11 cellular contexts compared by ENCODE assay signal in the genomic region with DNA sequence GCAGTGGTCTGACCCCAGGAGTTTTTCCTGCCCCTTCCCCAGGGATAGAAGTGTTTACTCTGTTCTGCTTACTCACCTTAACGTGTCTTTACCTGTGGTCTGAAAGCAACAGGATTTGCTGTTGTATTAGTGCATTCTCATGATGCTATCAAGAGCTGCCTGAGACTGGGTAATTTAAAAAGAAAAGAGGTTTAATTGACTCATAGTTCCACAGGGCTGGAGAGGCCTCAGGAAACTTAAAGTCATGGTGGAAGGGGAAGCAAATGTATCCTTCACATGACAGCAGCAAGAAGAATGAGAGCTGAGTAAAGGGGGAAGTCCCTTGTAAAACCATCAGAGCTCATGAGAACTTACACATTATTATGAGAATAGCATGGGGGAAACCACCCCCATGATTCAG.
A peak's percentile ranks its signal among the peaks of the same experiment; 100 is the strongest.
DNase-seq lines count a peak whose midpoint lies in the region; ATAC-seq, FAIRE-seq and TF ChIP-seq lines count a peak whose summit lies in the region.
"Had no signal": no experiment of that assay in that cellular context is flagged by ENCODE, and none has a peak within 500 bp of the region (broad histone marks: within the 10 kb centered on the region; RNA-seq: fewer than 3 reads in every experiment).

No MANE protein-coding gene starts in this region.

- no peaks in the 10 kb centered on the region for H3K4me1 ChIP-seq in HepG2 (ENCODE audit: insufficient read depth, low read length)

- CTCF ChIA-PET in activated CD8-positive, alpha-beta T cell treated with anti-CD3 and anti-CD28 coated beads for 36 hours (lab: Charles Lee) = interaction anchor here (0.7 kb wide), 1 partner anchor 33 kb away, joined by 3 read pairs; no protein-coding TSS in a partner anchor
- CTCF ChIA-PET in activated CD8-positive, alpha-beta T cell treated with anti-CD3 and anti-CD28 coated beads, Interleukin-2, amount 10 ng/mL, durations not matched to agents 7 days and 5 days (lab: Charles Lee) = no interaction called here
- CTCF ChIA-PET in HepG2 (lab: Yijun Ruan, JAX; ENCODE audit: low intra/inter-chr PET ratio, low total read pairs) = no interaction called here

- no peaks in the 10 kb centered on the region for H3K36me3 Mint-ChIP-seq in activated CD8-positive, alpha-beta T cell treated with anti-CD3 and anti-CD28 coated beads for 36 hours (ENCODE audit: low read depth)
- H3K36me3 Mint-ChIP-seq in activated CD8-positive, alpha-beta T cell treated with anti-CD3 and anti-CD28 coated beads, Interleukin-2, amount 10 ng/mL, durations not matched to agents 7 days and 5 days (ENCODE audit: low read depth) = no peaks in the 10 kb centered on the region
- H3K36me3 Mint-ChIP-seq in natural killer cell = peaks cover 12% of the 10 kb centered on the region

- 7% methylated on average over 1 of the region's 1 CpG for WGBS in HepG2 (ENCODE audit: low lambda C conversion rate)

- H3K9me3 Mint-ChIP-seq in activated CD8-positive, alpha-beta T cell treated with anti-CD3 and anti-CD28 coated beads for 36 hours = peaks cover 8% of the 10 kb centered on the region
- no peaks in the 10 kb centered on the region for H3K9me3 Mint-ChIP-seq in activated CD8-positive, alpha-beta T cell treated with anti-CD3 and anti-CD28 coated beads, Interleukin-2, amount 10 ng/mL, durations not matched to agents 7 days and 5 days (ENCODE audit: insufficient read depth)
- peaks cover 0 to 4% of the 10 kb centered on the region in 2 donors for H3K9me3 Mint-ChIP-seq in natural killer cell

- no peak for TF ChIP-seq POLR2A in GM12891 (IDR thresholded peaks at IDR 0.05; ENCODE audit: low read depth, low read length)
- no peak for TF ChIP-seq POLR2A in HepG2 (IDR thresholded peaks at IDR 0.05; ENCODE audit: insufficient read depth in 1 of 2, low read depth in 2 of 2, low read length in 2 of 2)

- H3K4me3 Mint-ChIP-seq in activated CD8-positive, alpha-beta T cell treated with anti-CD3 and anti-CD28 coated beads for 36 hours = no peak overlapping the region
- no peak overlapping the region for H3K4me3 Mint-ChIP-seq in activated CD8-positive, alpha-beta T cell treated with anti-CD3 and anti-CD28 coated beads, Interleukin-2, amount 10 ng/mL, durations not matched to agents 7 days and 5 days
- H3K4me3 Mint-ChIP-seq in natural killer cell = no peak overlapping the region

- H3K4me3 ChIP-seq in bronchial epithelial cell (ENCODE audit: low read depth, low read length) (no peak overlapping the region), HepG2 (replicated peaks in 1 of 3; ENCODE audit: insufficient read depth in 1 of 3, low read depth in 2 of 3, low read length in 3 of 3) (no peak overlapping the region)

- no peak for TF ChIP-seq EP300 in HepG2 (IDR thresholded peaks at IDR 0.05; ENCODE audit: low read depth in 2 of 2, low read length in 2 of 2)
- TF ChIP-seq EP300 in HepG2 (CRISPR knock-in tag; IDR thresholded peaks at IDR 0.05; ENCODE audit: borderline replicate concordance) = no peak

- no peaks in the 10 kb centered on the region for H3K79me2 ChIP-seq in HepG2 (ENCODE audit: insufficient read depth, low read length)

- TF ChIP-seq CTCF in activated CD8-positive, alpha-beta T cell treated with anti-CD3 and anti-CD28 coated beads for 36 hours (IDR thresholded peaks at IDR 0.05) = no peak
- no peak for TF ChIP-seq CTCF in bronchial epithelial cell (IDR thresholded peaks at IDR 0.05; ENCODE audit: insufficient read depth, low read length, severe bottlenecking)
- no peak for TF ChIP-seq CTCF in natural killer cell (IDR thresholded peaks at IDR 0.05)
- TF ChIP-seq CTCF in HepG2 (CRISPR knock-in tag; IDR thresholded peaks at IDR 0.05) = no peak

- TF ChIP-seq RAD21 in HepG2 (CRISPR knock-in tag; IDR thresholded peaks at IDR 0.05) = no peak

- intact Hi-C loops in activated CD8-positive, alpha-beta T cell treated with anti-CD3 and anti-CD28 coated beads for 36 hours (cut with micrococcal nuclease) = no loop called here
- intact Hi-C loops in natural killer cell (cut with micrococcal nuclease) (no loop called here), HepG2 (cut with micrococcal nuclease; ENCODE audit: unreplicated experiment) (no loop called here)

- FAIRE-seq in HTR-8/SVneo (lab: Jason Lieb, UNC) (peak; percentile 99), bronchial epithelial cell (lab: Jason Lieb, UNC) (no peak), GM12891 (lab: Jason Lieb, UNC) (no peak), HepG2 (lab: Jason Lieb, UNC) (no peak)

- H3K9ac ChIP-seq in HepG2 (ENCODE audit: insufficient read depth, low read depth, low read length) = no peak overlapping the region

- H3K9me3 ChIP-seq in HepG2 (ENCODE audit: low read length) = no peaks in the 10 kb centered on the region

- BruUV-seq in HepG2 (replicated peaks; lab: Mats Ljungman, UMichigan) = no TSS peak

- no peak overlapping the region for H2AFZ ChIP-seq in HepG2 (ENCODE audit: low read length)

- H3K27me3 ChIP-seq in bronchial epithelial cell (ENCODE audit: control insufficient read depth, insufficient read depth, low read length) (no peaks in the 10 kb centered on the region), HepG2 (ENCODE audit: control insufficient read depth in 1 of 2, insufficient read depth in 2 of 2, low read length in 2 of 2) (no peaks in the 10 kb centered on the region)

- H4K20me1 ChIP-seq in HepG2 (ENCODE audit: insufficient read depth, low read length) = no peaks in the 10 kb centered on the region

- peaks cover 11% of the 10 kb centered on the region for H3K27me3 Mint-ChIP-seq in activated CD8-positive, alpha-beta T cell treated with anti-CD3 and anti-CD28 coated beads for 36 hours
- H3K27me3 Mint-ChIP-seq in activated CD8-positive, alpha-beta T cell treated with anti-CD3 and anti-CD28 coated beads, Interleukin-2, amount 10 ng/mL, durations not matched to agents 7 days and 5 days (ENCODE audit: low read depth) = no peaks in the 10 kb centered on the region
- H3K27me3 Mint-ChIP-seq in natural killer cell (ENCODE audit: low read depth in 2 of 2) = peaks cover 30 to 47% of the 10 kb centered on the region in 2 donors

- no peak overlapping the region for H3K27ac Mint-ChIP-seq in activated CD8-positive, alpha-beta T cell treated with anti-CD3 and anti-CD28 coated beads for 36 hours
- no peak overlapping the region for H3K27ac Mint-ChIP-seq in activated CD8-positive, alpha-beta T cell treated with anti-CD3 and anti-CD28 coated beads, Interleukin-2, amount 10 ng/mL, durations not matched to agents 7 days and 5 days
- no peak overlapping the region for H3K27ac Mint-ChIP-seq in natural killer cell

- in situ Hi-C loops in HepG2 (cut with HindIII; ENCODE audit: extremely low pct_ligation_motif_present, low pct_unique_long_range_greater_than_20kb) = no loop called here

- H3K4me2 ChIP-seq in HepG2 (ENCODE audit: low read depth, low read length) = no peak overlapping the region

- peak; percentile 24 for DNase-seq in activated CD8-positive, alpha-beta T cell treated with anti-CD3 and anti-CD28 coated beads for 36 hours
- DNase-seq in activated CD8-positive, alpha-beta T cell treated with anti-CD3 and anti-CD28 coated beads, Interleukin-2, amount 10 ng/mL, durations not matched to agents 7 days and 5 days = no peak
- DNase-seq in HTR-8/SVneo (ENCODE audit: insufficient read length, low spot score) (no peak), bronchial epithelial cell (ENCODE audit: low read depth) (peak; percentile 96), natural killer cell (no peak), GM12891 (ENCODE audit: insufficient read length, low spot score) (no peak), HepG2 (ENCODE audit: low spot score) (no peak)
- DNase-seq: foreskin melanocyte, GF-D8, NCI-H1092 had no signal

- no peaks in the 10 kb centered on the region for H3K4me1 Mint-ChIP-seq in activated CD8-positive, alpha-beta T cell treated with anti-CD3 and anti-CD28 coated beads for 36 hours (ENCODE audit: low read depth)
- no peaks in the 10 kb centered on the region for H3K4me1 Mint-ChIP-seq in activated CD8-positive, alpha-beta T cell treated with anti-CD3 and anti-CD28 coated beads, Interleukin-2, amount 10 ng/mL, durations not matched to agents 7 days and 5 days (ENCODE audit: low read depth)
- no peaks in the 10 kb centered on the region for H3K4me1 Mint-ChIP-seq in natural killer cell

- ATAC-seq in activated CD8-positive, alpha-beta T cell treated with anti-CD3 and anti-CD28 coated beads for 36 hours = peak; percentile 85
- ATAC-seq in activated CD8-positive, alpha-beta T cell treated with anti-CD3 and anti-CD28 coated beads, Interleukin-2, amount 10 ng/mL, durations not matched to agents 7 days and 5 days = no peak
- ATAC-seq in natural killer cell (peak in 2 of 3 donors; percentile 59), GM18907 (IDR thresholded peaks at IDR 0.05; ENCODE audit: unreplicated experiment) (no peak), HepG2 (no peak)

- H3K27ac ChIP-seq in HepG2 (ENCODE audit: extremely low read length, insufficient read depth, low read length) = no peak overlapping the region

- H3K36me3 ChIP-seq in bronchial epithelial cell (ENCODE audit: control insufficient read depth, insufficient read depth, low read length) = no peaks in the 10 kb centered on the region
- no peaks in the 10 kb centered on the region for H3K36me3 ChIP-seq in HepG2 (replicated peaks in 1 of 2; ENCODE audit: control insufficient read depth in 1 of 2, insufficient read depth in 2 of 2, low read length in 2 of 2)

- POLR2A ChIA-PET in activated CD8-positive, alpha-beta T cell treated with anti-CD3 and anti-CD28 coated beads for 36 hours (lab: Charles Lee) = no interaction called here
- POLR2A ChIA-PET in activated CD8-positive, alpha-beta T cell treated with anti-CD3 and anti-CD28 coated beads, Interleukin-2, amount 10 ng/mL, durations not matched to agents 7 days and 5 days (lab: Charles Lee) = no interaction called here
- POLR2A ChIA-PET in HepG2 (lab: Yijun Ruan, JAX) = no interaction called here

TF ChIP-seq in GM12891, 5 proteins besides CTCF, POLR2A, EP300 and RAD21:
- TF ChIP-seq POLR2AphosphoS5 (IDR thresholded peaks at IDR 0.05; ENCODE audit: low read depth, low read length) (no peak), SPI1 (IDR thresholded peaks at IDR 0.05; ENCODE audit: low read depth, low read length) (no peak), POU2F2 (IDR thresholded peaks at IDR 0.05; ENCODE audit: low read depth, low read length) (no peak), TAF1 (IDR thresholded peaks at IDR 0.05; ENCODE audit: low read depth, low read length) (no peak)

TF ChIP-seq in HepG2, 621 proteins besides CTCF, POLR2A, EP300 and RAD21 (continues in another document):
- TF ChIP-seq FOXA3 (CRISPR knock-in tag; IDR thresholded peaks at IDR 0.05) (no peak), ZNF143 (CRISPR knock-in tag; IDR thresholded peaks at IDR 0.05) (no peak), ZNF446 (CRISPR knock-in tag; IDR thresholded peaks at IDR 0.05) (no peak), ZNF253 (CRISPR knock-in tag; IDR thresholded peaks at IDR 0.05; ENCODE audit: borderline replicate concordance) (no peak), ZBTB38 (CRISPR knock-in tag; IDR thresholded peaks at IDR 0.05) (no peak), ZNF251 (CRISPR knock-in tag; IDR thresholded peaks at IDR 0.05) (no peak), ZFP37 (CRISPR knock-in tag; IDR thresholded peaks at IDR 0.05; ENCODE audit: borderline replicate concordance) (no peak), SAP130 (CRISPR knock-in tag; IDR thresholded peaks at IDR 0.05; ENCODE audit: low read depth) (no peak)

Comparison
In these comparisons a context has a peak if more than half of its experiments do, and no peak if none do; other contexts are left out.
1. ATAC-seq: peak in activated CD8-positive, alpha-beta T cell treated with anti-CD3 and anti-CD28 coated beads for 36 hours (single experiment) and natural killer cell (2 of 3); none in activated CD8-positive, alpha-beta T cell treated with anti-CD3 and anti-CD28 coated beads, Interleukin-2, amount 10 ng/mL, durations not matched to agents 7 days and 5 days (single experiment), GM18907 (single experiment) and HepG2 (single experiment).
2. DNase-seq: peak in activated CD8-positive, alpha-beta T cell treated with anti-CD3 and anti-CD28 coated beads for 36 hours (single experiment) and bronchial epithelial cell (single experiment); none in activated CD8-positive, alpha-beta T cell treated with anti-CD3 and anti-CD28 coated beads, Interleukin-2, amount 10 ng/mL, durations not matched to agents 7 days and 5 days (single experiment), HTR-8/SVneo (single experiment), natural killer cell (single experiment), GM12891 (single experiment) and HepG2 (single experiment).